ENCODE assay signal across 18 cellular contexts in the genomic region with DNA sequence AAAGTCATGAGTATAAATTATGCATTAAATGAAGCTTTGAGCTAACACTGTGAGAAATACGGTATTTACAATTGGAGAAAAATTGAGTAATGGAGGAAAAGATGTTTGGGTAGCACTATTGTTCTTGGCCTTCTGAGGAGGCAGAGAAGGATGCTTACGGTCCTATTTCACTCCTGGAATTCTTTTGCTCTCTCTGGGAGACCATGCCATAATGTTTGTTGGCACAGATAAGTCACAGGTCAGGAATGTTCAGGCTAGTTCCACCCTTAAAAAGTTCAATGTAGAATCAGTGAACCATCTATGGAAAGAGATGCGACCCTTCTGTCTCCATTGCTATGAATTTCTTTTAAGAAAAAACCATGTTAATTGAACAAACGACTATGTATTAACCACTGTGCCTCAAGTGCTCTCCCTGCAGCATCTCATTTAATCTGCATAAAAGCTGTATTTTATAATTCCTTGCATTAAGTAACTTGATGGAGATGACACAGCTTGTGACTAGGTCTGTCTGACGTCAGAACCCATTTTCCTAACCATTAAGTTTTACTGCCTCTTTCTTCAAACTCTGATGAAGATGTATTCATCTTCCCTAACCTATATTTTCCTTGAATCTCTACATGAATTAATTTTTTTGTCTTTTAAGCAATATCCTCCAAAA. TPM values are rescaled to one million over a fixed set of nuclear protein-coding genes. Genes with fewer than 3 reads are reported as not detected.
DNase-seq lines count a peak whose midpoint lies in the region; ATAC-seq, FAIRE-seq and TF ChIP-seq lines count a peak whose summit lies in the region.
"Had no signal": no experiment of that assay in that cellular context is flagged by ENCODE, and none has a peak within 500 bp of the region (broad histone marks: within the 10 kb centered on the region; RNA-seq: fewer than 3 reads in every experiment).

No MANE protein-coding gene starts in this region.

- H3K27ac Mint-ChIP-seq in astrocyte (ENCODE audit: unreplicated experiment) = peak overlapping the region; percentile 21
- peak overlapping the region in 8 of 9 donors; percentile 7 to 76 (median 40) for H3K27ac Mint-ChIP-seq in naive thymus-derived CD4-positive, alpha-beta T cell
- H3K27ac Mint-ChIP-seq: nephron progenitor cell had no signal

- H3K9me3 ChIP-seq in IMR-90 (ENCODE audit: control insufficient read depth, insufficient read depth, low read length) = no peaks in the 10 kb centered on the region
- no peaks in the 10 kb centered on the region for H3K9me3 ChIP-seq in astrocyte (ENCODE audit: insufficient read depth, low read depth, low read length)
- H3K9me3 ChIP-seq in naive thymus-derived CD4-positive, alpha-beta T cell (ENCODE audit: control insufficient read depth in 2 of 3, low read length in 3 of 3) = no peaks in the 10 kb centered on the region

- H3K18ac ChIP-seq in IMR-90 (ENCODE audit: low read depth, low read length) = no peak overlapping the region

- H3K79me1 ChIP-seq in IMR-90 (ENCODE audit: low read depth in 1 of 2, low read length in 2 of 2) = no peaks in the 10 kb centered on the region

- H3K4me3 ChIP-seq in IMR-90 (ENCODE audit: insufficient read depth, low read depth, low read length) (no peak overlapping the region), astrocyte (ENCODE audit: insufficient read depth, low read depth, low read length) (no peak overlapping the region)
- H3K4me3 ChIP-seq in naive thymus-derived CD4-positive, alpha-beta T cell (ENCODE audit: low read length) = no peak overlapping the region
- H3K4me3 ChIP-seq: lung had no signal

- in situ Hi-C loops in IMR-90 (cut with MboI; ENCODE audit: low sequenced_read_pairs) = no loop called here

- H3K4me3 Mint-ChIP-seq in activated T-cell treated with anti-CD3 and anti-CD28 coated beads, Interleukin-2, amount 50 U/mL, for 4 hours = peak overlapping the region; percentile 49
- H3K4me3 Mint-ChIP-seq in astrocyte (ENCODE audit: unreplicated experiment) = no peak overlapping the region
- peak overlapping the region in 1 of 10 donors; percentile 38 for H3K4me3 Mint-ChIP-seq in naive thymus-derived CD4-positive, alpha-beta T cell
- H3K4me3 Mint-ChIP-seq: nephron progenitor cell had no signal

- no peak overlapping the region for H2BK5ac ChIP-seq in IMR-90 (ENCODE audit: low read depth, low read length, poor library complexity, severe bottlenecking)

- no CpG with 5 or more reads among the region's 5 CpGs for WGBS in IMR-90 (ENCODE audit: extremely low coverage in 2 of 2, insufficient read length in 1 of 2), 2 experiments

- no peak for FAIRE-seq in astrocyte (lab: Jason Lieb, UNC)
- FAIRE-seq: endometrium had no signal

- intact Hi-C loops in IMR-90 (cut with micrococcal nuclease) = no loop called here
- intact Hi-C loops in naive thymus-derived CD4-positive, alpha-beta T cell (cut with micrococcal nuclease) = loop anchor here in 1 of 2 donors (1.0 kb wide), 1 partner anchor 9 kb away; a partner anchor contains a TSS

- no peak overlapping the region for H4K91ac ChIP-seq in IMR-90 (ENCODE audit: insufficient read depth, low read depth, low read length)

- POLR2A ChIA-PET in IMR-90 (lab: Charles Lee; ENCODE audit: unreplicated experiment) = no interaction called here
- POLR2A ChIA-PET in naive thymus-derived CD4-positive, alpha-beta T cell (lab: Charles Lee) = interaction anchor here (1.8 kb wide), 1 partner anchor 10 kb away, joined by 14 read pairs; a partner anchor contains a TSS

- no peak overlapping the region for H3K4ac ChIP-seq in IMR-90 (ENCODE audit: low read depth, low read length)

- H2BK15ac ChIP-seq in IMR-90 (ENCODE audit: low read depth, low read length) = no peak overlapping the region

- H3K9me3 Mint-ChIP-seq in activated T-cell treated with anti-CD3 and anti-CD28 coated beads, Interleukin-2, amount 50 U/mL, for 4 hours = no peaks in the 10 kb centered on the region
- H3K9me3 Mint-ChIP-seq in astrocyte (ENCODE audit: unreplicated experiment) = no peaks in the 10 kb centered on the region
- H3K9me3 Mint-ChIP-seq in naive thymus-derived CD4-positive, alpha-beta T cell = peaks cover 0 to 6% (median 0%) of the 10 kb centered on the region in 11 donors
- H3K9me3 Mint-ChIP-seq: nephron progenitor cell had no signal

- H3K9ac ChIP-seq in IMR-90 (ENCODE audit: low read depth, low read length) (no peak overlapping the region), astrocyte (ENCODE audit: low read length) (no peak overlapping the region)
- H3K9ac ChIP-seq: KMS-11 had no signal

- H4K8ac ChIP-seq in IMR-90 (ENCODE audit: low read depth in 2 of 2, low read length in 2 of 2) = no peak overlapping the region

- CTCF ChIA-PET in IMR-90 (lab: Yijun Ruan, JAX) = no interaction called here
- CTCF ChIA-PET in naive thymus-derived CD4-positive, alpha-beta T cell (lab: Charles Lee) = interaction anchor here (0.9 to 1.6 kb wide), 2 partner anchors 11 to 24 kb away, joined by 3 read pairs; no protein-coding TSS in a partner anchor

- H3K4me1 Mint-ChIP-seq in activated T-cell treated with anti-CD3 and anti-CD28 coated beads, Interleukin-2, amount 50 U/mL, for 4 hours (ENCODE audit: low read depth) = peaks cover 69% of the 10 kb centered on the region
- peaks cover 2% of the 10 kb centered on the region for H3K4me1 Mint-ChIP-seq in astrocyte (ENCODE audit: low read depth, unreplicated experiment)
- H3K4me1 Mint-ChIP-seq in naive thymus-derived CD4-positive, alpha-beta T cell = peaks cover 31 to 66% (median 53%) of the 10 kb centered on the region in 7 donors

- peaks cover 3% of the 10 kb centered on the region for H3K4me1 ChIP-seq in IMR-90 (ENCODE audit: control insufficient read depth, insufficient read depth, low read length)
- H3K4me1 ChIP-seq in astrocyte (ENCODE audit: insufficient read depth, low read length) = no peaks in the 10 kb centered on the region
- peaks cover 0 to 21% of the 10 kb centered on the region in 2 donors for H3K4me1 ChIP-seq in naive thymus-derived CD4-positive, alpha-beta T cell (ENCODE audit: control insufficient read depth in 2 of 2, insufficient read depth in 2 of 2, low read length in 2 of 2)

- H3K27me3 ChIP-seq in IMR-90 (ENCODE audit: control insufficient read depth, insufficient read depth, low read length) (peaks cover 7% of the 10 kb centered on the region), astrocyte (ENCODE audit: insufficient read depth, low read length) (no peaks in the 10 kb centered on the region)
- H3K27me3 ChIP-seq in naive thymus-derived CD4-positive, alpha-beta T cell (ENCODE audit: control insufficient read depth in 2 of 2, insufficient read depth in 2 of 2, low read length in 2 of 2) = no peaks in the 10 kb centered on the region

- TF ChIP-seq CTCF in IMR-90 (conservative IDR thresholded peaks at IDR 0.05; ENCODE audit: low read depth, low read length) (no peak), astrocyte (IDR thresholded peaks at IDR 0.05; ENCODE audit: insufficient read depth, low read depth, low read length) (no peak)

- no peaks in the 10 kb centered on the region for H3K79me2 ChIP-seq in astrocyte (ENCODE audit: insufficient read depth, low read length)

- H3K14ac ChIP-seq in IMR-90 (replicated peaks; ENCODE audit: low read depth, low read length) = no peak overlapping the region

- H2AK5ac ChIP-seq in IMR-90 (ENCODE audit: low read depth, low read length) = no peak overlapping the region

- peaks cover 3% of the 10 kb centered on the region for H3K9me1 ChIP-seq in IMR-90 (ENCODE audit: insufficient read depth, low read length)

- dilution Hi-C loops in IMR-90 (cut with HindIII; ENCODE audit: low sequenced_read_pairs, unreplicated experiment) = no loop called here

- peaks cover 66% of the 10 kb centered on the region for H3K36me3 Mint-ChIP-seq in activated T-cell treated with anti-CD3 and anti-CD28 coated beads, Interleukin-2, amount 50 U/mL, for 4 hours (ENCODE audit: insufficient read depth)
- H3K36me3 Mint-ChIP-seq in astrocyte (ENCODE audit: low read depth, unreplicated experiment) = peaks cover 2% of the 10 kb centered on the region
- peaks cover 20 to 55% (median 39%) of the 10 kb centered on the region in 5 donors for H3K36me3 Mint-ChIP-seq in naive thymus-derived CD4-positive, alpha-beta T cell

- H4K5ac ChIP-seq in IMR-90 (ENCODE audit: low read depth, low read length) = no peak overlapping the region

- H3K27me3 Mint-ChIP-seq in activated T-cell treated with anti-CD3 and anti-CD28 coated beads, Interleukin-2, amount 50 U/mL, for 4 hours (ENCODE audit: low read depth) = no peaks in the 10 kb centered on the region
- H3K27me3 Mint-ChIP-seq in astrocyte (ENCODE audit: low read depth, unreplicated experiment) = peaks cover 4% of the 10 kb centered on the region
- H3K27me3 Mint-ChIP-seq in naive thymus-derived CD4-positive, alpha-beta T cell = no peaks in the 10 kb centered on the region

- H3K23ac ChIP-seq in IMR-90 (ENCODE audit: low read depth, low read length) = no peak overlapping the region

- H4K20me1 ChIP-seq in IMR-90 (ENCODE audit: insufficient read depth, low read length) (no peaks in the 10 kb centered on the region), astrocyte (ENCODE audit: insufficient read depth, low read length) (no peaks in the 10 kb centered on the region)

- BruUV-seq in IMR-90 (replicated peaks; lab: Mats Ljungman, UMichigan) = no TSS peak

- H2BK120ac ChIP-seq in IMR-90 (ENCODE audit: low read depth, low read length) = no peak overlapping the region

- TF ChIP-seq POLR2A in IMR-90 (IDR thresholded peaks at IDR 0.05; ENCODE audit: low read depth, low read length) = no peak

- no peak overlapping the region for H2AK9ac ChIP-seq in IMR-90 (replicated peaks; ENCODE audit: low read depth, low read length, poor library complexity)

- H3K36me3 ChIP-seq in IMR-90 (ENCODE audit: control insufficient read depth, insufficient read depth, low read length) (no peaks in the 10 kb centered on the region), astrocyte (ENCODE audit: insufficient read depth, low read length) (no peaks in the 10 kb centered on the region)
- peaks cover 0 to 28% (median 0%) of the 10 kb centered on the region in 3 experiments for H3K36me3 ChIP-seq in naive thymus-derived CD4-positive, alpha-beta T cell (ENCODE audit: control insufficient read depth in 2 of 3, insufficient read depth in 3 of 3, low read length in 3 of 3)

- H2AFZ ChIP-seq in IMR-90 (replicated peaks; ENCODE audit: low read length, poor library complexity) (no peak overlapping the region), astrocyte (ENCODE audit: low read depth, low read length) (no peak overlapping the region)

- no peak overlapping the region for H3K4me2 ChIP-seq in IMR-90 (ENCODE audit: low read depth, low read length)
- H3K4me2 ChIP-seq in astrocyte (ENCODE audit: low read length) = no peak overlapping the region
- H3K4me2 ChIP-seq: KMS-11 had no signal

- TF ChIP-seq RAD21 in IMR-90 (IDR thresholded peaks at IDR 0.05; ENCODE audit: low read length) = no peak

- no peak overlapping the region for H3K27ac ChIP-seq in IMR-90 (ENCODE audit: insufficient read depth, low read length)
- no peak overlapping the region for H3K27ac ChIP-seq in astrocyte (ENCODE audit: low read depth, low read length)
- no peak overlapping the region for H3K27ac ChIP-seq in naive thymus-derived CD4-positive, alpha-beta T cell (ENCODE audit: low read depth, low read length)
- H3K27ac ChIP-seq: HL-60, KMS-11 had no signal

- no peak for DNase-seq in activated T-cell treated with anti-CD3 and anti-CD28 coated beads, Interleukin-2, amount 50 U/mL, for 4 hours
- no peak for DNase-seq in activated T-cell treated with anti-CD3 and anti-CD28 coated beads, Interleukin-2, amount 50 U/mL, for 48 hours
- DNase-seq in IMR-90 = no peak
- no peak for DNase-seq in astrocyte (ENCODE audit: low read depth)
- no peak for DNase-seq in naive thymus-derived CD4-positive, alpha-beta T cell
- no peak for DNase-seq in effector CD4-positive, alpha-beta T cell
- no peak for DNase-seq in T-helper 9 cell
- DNase-seq: NCI-H1417; NCI-H2227 treated with DMSO at 0.1 percent for 48 hours; nephron progenitor cell; NK-92 treated with Interleukin-12 subunit alpha and Interleukin-12 subunit beta, amount 100 ng/mL, for 24 hours; SHP77 treated with DMSO at 0.1 percent for 48 hours had no signal

- no peak overlapping the region for H3K56ac ChIP-seq in IMR-90 (ENCODE audit: extremely low read depth, insufficient read depth, low read length)

- no peak overlapping the region for H2BK20ac ChIP-seq in IMR-90 (ENCODE audit: low read depth, low read length)

- no peak for ATAC-seq in activated T-cell treated with anti-CD3 and anti-CD28 coated beads, Interleukin-2, amount 50 U/mL, for 4 hours
- ATAC-seq in IMR-90 (ENCODE audit: low read depth) (peak; percentile 13; the same call in 1 of the 2 replicates), GM18861 (IDR thresholded peaks at IDR 0.05; ENCODE audit: unreplicated experiment) (no peak)
- no peak for ATAC-seq in naive thymus-derived CD4-positive, alpha-beta T cell

RNA-seq across cellular contexts. Expression of a gene that starts 9.5 kb away (rescaled TPM):
- 100 to 1,000 TPM; 186 to 193 (median 191) TPM for total RNA-seq in activated T-cell treated with anti-CD3 and anti-CD28 coated beads, Interleukin-2, amount 50 U/mL, for 4 hours
- not detected in 2 replicates for total RNA-seq in IMR-90 (2012; rRNA removed)
- polyA plus RNA-seq in IMR-90 (2012; rRNA removed) = not detected in 2 replicates
- polyA plus RNA-seq in IMR-90 (2012; cell fraction: cytosol; rRNA removed) = not detected in 2 replicates
- not detected in 2 replicates for polyA plus RNA-seq in IMR-90 (2012; cell fraction: nucleus; rRNA removed; ENCODE audit: low replicate concordance)
- total RNA-seq in astrocyte = not detected in 2 replicates
- total RNA-seq in naive thymus-derived CD4-positive, alpha-beta T cell = 10 to 100 TPM in 3 of 5 experiments, 1 to 10 TPM in 2; 6.8 to 70.0 (median 10.6) TPM
- polyA plus RNA-seq in naive thymus-derived CD4-positive, alpha-beta T cell = 10 to 100 TPM; 24.7 to 26.7 TPM
- total RNA-seq: cerebellum had no signal

RNA-seq across cellular contexts. Expression of a gene that starts 46.6 kb away (rescaled TPM):
- total RNA-seq in activated T-cell treated with anti-CD3 and anti-CD28 coated beads, Interleukin-2, amount 50 U/mL, for 4 hours = 1 to 10 TPM; 1.5 to 5.3 (median 3.3) TPM
- total RNA-seq in IMR-90 (2012; rRNA removed) (1.1 and 1.4 TPM in 2 replicates), astrocyte (3.1 and 6.2 TPM in 2 replicates)
- 0.94 and 1.0 TPM in 2 replicates for polyA plus RNA-seq in IMR-90 (2012; rRNA removed)
- 0.60 and 1.1 TPM in 2 replicates for polyA plus RNA-seq in IMR-90 (2012; cell fraction: cytosol; rRNA removed)
- polyA plus RNA-seq in IMR-90 (2012; cell fraction: nucleus; rRNA removed; ENCODE audit: low replicate concordance) = 0.85 and 2.4 TPM in 2 replicates
- total RNA-seq in naive thymus-derived CD4-positive, alpha-beta T cell = 1 to 10 TPM in 4 of 5 experiments, under 1 TPM in 1; 0.80 to 9.4 (median 5.0) TPM
- polyA plus RNA-seq in naive thymus-derived CD4-positive, alpha-beta T cell = 1 to 10 TPM; 1.6 to 2.2 TPM
